ENCODE assay signal across 11 cellular contexts in the genomic region with DNA sequence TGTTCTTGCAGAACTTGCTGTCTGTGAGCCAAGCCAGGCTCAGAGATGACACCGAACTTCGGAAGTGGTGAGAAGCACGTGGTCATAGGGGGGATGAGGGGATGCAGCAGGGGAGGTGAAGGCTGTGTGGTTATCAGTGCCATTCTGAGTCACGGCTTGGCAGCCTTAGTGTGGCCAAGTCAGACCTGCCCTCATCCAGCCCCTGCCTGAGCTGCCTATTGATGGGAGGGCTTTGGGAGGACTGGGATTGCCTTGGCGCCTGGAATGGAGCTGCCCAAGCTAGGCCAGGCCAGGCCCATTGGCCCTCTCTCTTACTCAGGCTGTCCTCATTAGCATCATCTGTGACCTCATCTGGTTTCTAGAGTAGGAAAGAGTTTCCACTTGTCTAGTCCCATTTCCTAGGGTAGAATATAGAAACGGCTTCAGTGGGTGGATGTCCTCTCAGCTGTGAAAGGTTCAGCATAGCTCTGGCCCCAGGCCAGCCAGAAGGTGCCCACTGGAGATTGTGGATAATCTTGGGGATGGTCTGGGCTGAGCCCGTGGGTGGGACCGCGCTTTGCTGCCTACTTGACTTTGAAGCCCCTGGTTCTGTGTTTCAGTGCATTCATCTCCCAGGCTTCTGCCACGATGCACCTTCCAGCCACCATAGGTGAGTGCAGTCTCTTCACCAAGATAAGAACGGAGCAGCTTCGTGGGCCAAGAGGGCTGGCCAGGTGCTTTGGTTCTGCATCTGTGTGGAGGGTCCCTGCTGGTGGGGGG. TPM values are rescaled to one million over a fixed set of nuclear protein-coding genes. Genes with fewer than 3 reads are reported as not detected.
DNase-seq lines count a peak whose midpoint lies in the region; ATAC-seq, FAIRE-seq and TF ChIP-seq lines count a peak whose summit lies in the region.
"Had no signal": no experiment of that assay in that cellular context is flagged by ENCODE, and none has a peak within 500 bp of the region (broad histone marks: within the 10 kb centered on the region; RNA-seq: fewer than 3 reads in every experiment).

No MANE protein-coding gene starts in this region.

- H3K27me3 ChIP-seq in HepG2 (ENCODE audit: control insufficient read depth in 1 of 2, insufficient read depth in 2 of 2, low read length in 2 of 2), result no peaks in the 10 kb centered on the region
- H3K27me3 ChIP-seq: BE2C had no signal

- peak overlapping the region; percentile 77 for H3K27ac ChIP-seq in HepG2 (ENCODE audit: extremely low read length, insufficient read depth, low read length)

- H2AFZ ChIP-seq in HepG2 (ENCODE audit: low read length), result no peak overlapping the region

- peak overlapping the region in 1 of 2 donors; percentile 44 for H3K27ac Mint-ChIP-seq in activated naive CD4-positive, alpha-beta T cell treated with anti-CD3 and anti-CD28 coated beads, Interleukin-2, amount 50 U/mL, for 72 hours
- H3K27ac Mint-ChIP-seq in activated CD4-positive, alpha-beta memory T cell treated with anti-CD3 and anti-CD28 coated beads, Interleukin-2, amount 10 ng/mL, durations not matched to agents 7 days and 5 days, result peak overlapping the region; percentile 85

- FAIRE-seq in HepG2 (lab: Jason Lieb, UNC), result no peak

- H3K36me3 Mint-ChIP-seq in activated naive CD4-positive, alpha-beta T cell treated with anti-CD3 and anti-CD28 coated beads, Interleukin-2, amount 50 U/mL, for 72 hours, result peaks cover 42 to 45% of the 10 kb centered on the region in 2 donors
- peaks cover 54% of the 10 kb centered on the region for H3K36me3 Mint-ChIP-seq in activated CD4-positive, alpha-beta memory T cell treated with anti-CD3 and anti-CD28 coated beads, Interleukin-2, amount 10 ng/mL, durations not matched to agents 7 days and 5 days (ENCODE audit: low read depth)

- no peak for TF ChIP-seq RAD21 in HepG2 (CRISPR knock-in tag; IDR thresholded peaks at IDR 0.05)

- DNase-seq in activated naive CD4-positive, alpha-beta T cell treated with anti-CD3 and anti-CD28 coated beads, Interleukin-2, amount 50 U/mL, for 72 hours (ENCODE audit: low spot score in 2 of 2), result no peak
- no peak for DNase-seq in activated naive CD4-positive, alpha-beta T cell treated with anti-CD3 and anti-CD28 coated beads, Interleukin-2, amount 50 U/mL, for 16 hours
- peak; percentile 50 for DNase-seq in activated CD4-positive, alpha-beta memory T cell treated with anti-CD3 and anti-CD28 coated beads, Interleukin-2, amount 10 ng/mL, durations not matched to agents 7 days and 5 days
- DNase-seq in HepG2 (ENCODE audit: low spot score), result no peak
- DNase-seq in epidermal melanocyte (ENCODE audit: insufficient read length, low spot score), result no peak
- no peak for DNase-seq in SW480 (ENCODE audit: low spot score)
- DNase-seq: BE2C, NCI-H2081, retina had no signal

- no peaks in the 10 kb centered on the region for H4K20me1 ChIP-seq in HepG2 (ENCODE audit: insufficient read depth, low read length)

- H3K36me3 ChIP-seq in HepG2 (replicated peaks in 1 of 2; ENCODE audit: control insufficient read depth in 1 of 2, insufficient read depth in 2 of 2, low read length in 2 of 2), result peaks cover 13 to 24% of the 10 kb centered on the region in 2 experiments
- H3K36me3 ChIP-seq: BE2C had no signal

- no peaks in the 10 kb centered on the region for H3K27me3 Mint-ChIP-seq in activated CD4-positive, alpha-beta memory T cell treated with anti-CD3 and anti-CD28 coated beads, Interleukin-2, amount 10 ng/mL, durations not matched to agents 7 days and 5 days

- TF ChIP-seq POLR2A in HepG2 (IDR thresholded peaks at IDR 0.05; ENCODE audit: insufficient read depth in 1 of 2, low read depth in 2 of 2, low read length in 2 of 2), result no peak

- no peaks in the 10 kb centered on the region for H3K9me3 Mint-ChIP-seq in activated naive CD4-positive, alpha-beta T cell treated with anti-CD3 and anti-CD28 coated beads, Interleukin-2, amount 50 U/mL, for 72 hours
- H3K9me3 Mint-ChIP-seq in activated CD4-positive, alpha-beta memory T cell treated with anti-CD3 and anti-CD28 coated beads, Interleukin-2, amount 10 ng/mL, durations not matched to agents 7 days and 5 days, result no peaks in the 10 kb centered on the region

- POLR2A ChIA-PET in activated CD4-positive, alpha-beta memory T cell treated with anti-CD3 and anti-CD28 coated beads, Interleukin-2, amount 10 ng/mL, durations not matched to agents 7 days and 5 days (lab: Charles Lee), result interaction anchor here (0.8 to 2.6 kb wide), 7 partner anchors 9 to 264 kb away, joined by 3 to 18 read pairs (median 5); partner anchors contain the start of genes BCL2A1, MTHFS and ZFAND6
- POLR2A ChIA-PET in HepG2 (lab: Yijun Ruan, JAX), result interaction anchor here (1.2 to 3.5 kb wide), 3 partner anchors 12 to 101 kb away, joined by 4 to 28 read pairs (median 8); partner anchors contain the start of gene ZFAND6

- no peak overlapping the region; the same call in 1 of the 2 replicates for H3K9ac ChIP-seq in HepG2 (ENCODE audit: insufficient read depth, low read depth, low read length)

- no peak overlapping the region for H3K4me3 Mint-ChIP-seq in activated CD4-positive, alpha-beta memory T cell treated with anti-CD3 and anti-CD28 coated beads, Interleukin-2, amount 10 ng/mL, durations not matched to agents 7 days and 5 days

- 100% methylated on average over 10 of the region's 12 CpGs for WGBS in HepG2 (ENCODE audit: low lambda C conversion rate)

- peaks cover 37% of the 10 kb centered on the region for H3K4me1 Mint-ChIP-seq in activated CD4-positive, alpha-beta memory T cell treated with anti-CD3 and anti-CD28 coated beads, Interleukin-2, amount 10 ng/mL, durations not matched to agents 7 days and 5 days

- H3K4me1 ChIP-seq in HepG2 (ENCODE audit: insufficient read depth, low read length), result peaks cover 82% of the 10 kb centered on the region
- H3K4me1 ChIP-seq: BE2C had no signal

- H3K4me3 ChIP-seq in HepG2 (replicated peaks in 1 of 3; ENCODE audit: insufficient read depth in 1 of 3, low read depth in 2 of 3, low read length in 3 of 3), result no peak overlapping the region

- TF ChIP-seq EP300 in HepG2 (IDR thresholded peaks at IDR 0.05; ENCODE audit: low read depth in 2 of 2, low read length in 2 of 2) (no peak), HepG2 (CRISPR knock-in tag; IDR thresholded peaks at IDR 0.05; ENCODE audit: borderline replicate concordance) (no peak)

- ATAC-seq in activated naive CD4-positive, alpha-beta T cell treated with anti-CD3 and anti-CD28 coated beads, Interleukin-2, amount 50 U/mL, for 72 hours, result peak; percentile 46 to 68
- no peak for ATAC-seq in HepG2
- no peak for ATAC-seq in GM21367 (IDR thresholded peaks at IDR 0.05; ENCODE audit: unreplicated experiment)
- ATAC-seq in HG03432 (IDR thresholded peaks at IDR 0.05; ENCODE audit: unreplicated experiment), result no peak

- H3K79me2 ChIP-seq in HepG2 (ENCODE audit: insufficient read depth, low read length), result peaks cover 6% of the 10 kb centered on the region

- H3K9me3 ChIP-seq in HepG2 (ENCODE audit: low read length), result no peaks in the 10 kb centered on the region
- H3K9me3 ChIP-seq: BE2C had no signal

- TF ChIP-seq CTCF in HepG2 (CRISPR knock-in tag; IDR thresholded peaks at IDR 0.05), result no peak

- H3K4me2 ChIP-seq in HepG2 (ENCODE audit: low read depth, low read length), result no peak overlapping the region

- in situ Hi-C loops in HepG2 (cut with HindIII; ENCODE audit: extremely low pct_ligation_motif_present, low pct_unique_long_range_greater_than_20kb), result loop anchor here (25.0 kb wide), 1 partner anchor 273 kb away; the partner anchor contains the start of gene MTHFS

- BruUV-seq in HepG2 (replicated peaks; lab: Mats Ljungman, UMichigan), result no TSS peak

- CTCF ChIA-PET in activated CD4-positive, alpha-beta memory T cell treated with anti-CD3 and anti-CD28 coated beads, Interleukin-2, amount 10 ng/mL, durations not matched to agents 7 days and 5 days (lab: Charles Lee), result interaction anchor here (0.9 to 2.9 kb wide), 6 partner anchors 13 to 264 kb away, joined by 3 to 17 read pairs (median 4); no protein-coding TSS in a partner anchor
- CTCF ChIA-PET in HepG2 (lab: Yijun Ruan, JAX; ENCODE audit: low intra/inter-chr PET ratio, low total read pairs), result no interaction called here

- intact Hi-C loops in HepG2 (cut with micrococcal nuclease; ENCODE audit: unreplicated experiment), result loop anchor here (10.0 kb wide), 1 partner anchor 275 kb away; no protein-coding TSS in a partner anchor

RNA-seq across cellular contexts. Expression of gene FAH, which starts 7.2 kb away (rescaled TPM):
- total RNA-seq in activated naive CD4-positive, alpha-beta T cell treated with anti-CD3 and anti-CD28 coated beads, Interleukin-2, amount 50 U/mL, for 72 hours, result 10 to 100 TPM; 60.0 to 70.6 TPM
- total RNA-seq in activated CD4-positive, alpha-beta memory T cell treated with anti-CD3 and anti-CD28 coated beads, Interleukin-2, amount 10 ng/mL, durations not matched to agents 7 days and 5 days, result 10 to 100 TPM; 42.5 to 43.6 TPM
- 75.0 and 94.1 TPM in 2 replicates for total RNA-seq in HepG2 (2016; rRNA removed; fragmentation: Illumina TruSeq; extraction: Trizol)
- total RNA-seq in HepG2 (2016; cell fraction: cytosol; rRNA removed; fragmentation: Illumina TruSeq; extraction: Trizol; ENCODE audit: low read depth), result 27.3 and 29.8 TPM in 2 replicates
- total RNA-seq in HepG2 (2016; cell fraction: insoluble cytoplasmic fraction; rRNA removed; fragmentation: Illumina TruSeq; extraction: Trizol), result 73.4 and 102 TPM in 2 replicates
- total RNA-seq in HepG2 (2016; cell fraction: membrane; rRNA removed; fragmentation: Illumina TruSeq; extraction: Trizol), result 34.1 and 35.6 TPM in 2 replicates
- 43.8 and 46.1 TPM in 2 replicates for total RNA-seq in HepG2 (2016; cell fraction: nucleus; rRNA removed; fragmentation: Illumina TruSeq; extraction: Trizol)
- polyA plus RNA-seq in HepG2 (2011; rRNA removed), result 36.6 and 52.3 TPM in 2 replicates
- polyA plus RNA-seq in HepG2 (2011; cell fraction: cytosol; rRNA removed), result 38.0 and 43.2 TPM in 2 replicates
- 56.1 and 84.1 TPM in 2 replicates for polyA plus RNA-seq in HepG2 (2011; cell fraction: nucleus; rRNA removed)
- polyA plus RNA-seq in HepG2 (2012), result 47.4 and 51.9 TPM in 2 replicates
- 29.3 and 29.7 TPM in 2 replicates for polyA plus RNA-seq in HepG2 (2016; cell fraction: cytosol; fragmentation: Illumina TruSeq; extraction: Trizol; ENCODE audit: low read depth)
- 90.8 and 98.1 TPM in 2 replicates for polyA plus RNA-seq in HepG2 (2016; cell fraction: insoluble cytoplasmic fraction; fragmentation: Illumina TruSeq; extraction: Trizol; ENCODE audit: low read depth)
- 27.0 and 31.7 TPM in 2 replicates for polyA plus RNA-seq in HepG2 (2016; cell fraction: membrane; fragmentation: Illumina TruSeq; extraction: Trizol; ENCODE audit: low read depth)
- polyA plus RNA-seq in HepG2 (2016; cell fraction: nucleus; fragmentation: Illumina TruSeq; extraction: Trizol; ENCODE audit: insufficient read depth, low read depth), result 51.2 and 62.5 TPM in 2 replicates
- polyA minus RNA-seq in HepG2 (2011; rRNA and poly(A)+ RNA removed; ENCODE audit: low replicate concordance), result 32.6 and 139 TPM in 2 replicates
- polyA minus RNA-seq in HepG2 (2011; cell fraction: cytosol; rRNA and poly(A)+ RNA removed), result 38.0 and 39.1 TPM in 2 replicates
- polyA minus RNA-seq in HepG2 (2011; cell fraction: nucleus; rRNA and poly(A)+ RNA removed), result 33.9 and 43.5 TPM in 2 replicates

Comparison
In these comparisons a context has a peak if more than half of its experiments do, and no peak if none do; other contexts are left out.
1. ATAC-seq: peak in activated naive CD4-positive, alpha-beta T cell treated with anti-CD3 and anti-CD28 coated beads, Interleukin-2, amount 50 U/mL, for 72 hours (2 of 2); none in HepG2 (single experiment), GM21367 (single experiment) and HG03432 (single experiment).